1 cellular context compared by ENCODE assay signal in genomic region chr10:8112942-8113442, GRCh38.
TF ChIP-seq lines count a peak whose summit lies in the region.

No MANE protein-coding gene starts in this region.

TF ChIP-seq in H1, 55 proteins besides CTCF, POLR2A, EP300 and RAD21 (continued from another document):
- TF ChIP-seq USF2 (IDR thresholded peaks at IDR 0.05; ENCODE audit: low read length), result no peak
- TF ChIP-seq CHD1 (IDR thresholded peaks at IDR 0.05; ENCODE audit: low read depth, low read length), result no peak
- no peak for TF ChIP-seq CBX8 (IDR thresholded peaks at IDR 0.05; ENCODE audit: borderline replicate concordance, low read depth, low read length)
- no peak for TF ChIP-seq TAF7 (optimal IDR thresholded peaks at IDR 0.05; ENCODE audit: borderline replicate concordance, low read depth, low read length)
- no peak for TF ChIP-seq HDAC2 (IDR thresholded peaks at IDR 0.05; ENCODE audit: borderline replicate concordance in 1 of 2, low read depth in 2 of 2, low read length in 2 of 2)
- no peak for TF ChIP-seq SP1 (IDR thresholded peaks at IDR 0.05; ENCODE audit: low read depth, low read length)
TF ChIP-seq in H1: peak in this region for 0.
